ENCODE assay signal across 1 cellular context in genomic region chr15:71545223-71545760, GRCh38.
TF ChIP-seq lines count a peak whose summit lies in the region.

No MANE protein-coding gene starts in this region.

TF ChIP-seq in K562, 482 proteins besides CTCF, POLR2A, EP300 and RAD21:
- TF ChIP-seq ZBTB40 (IDR thresholded peaks at IDR 0.05) (peak; percentile 82), ZBTB40 (CRISPR knock-in tag; IDR thresholded peaks at IDR 0.05) (no peak), CUX1 (CRISPR knock-in tag; IDR thresholded peaks at IDR 0.05) (no peak)
